26 cellular contexts compared by ENCODE assay signal in the genomic region with DNA sequence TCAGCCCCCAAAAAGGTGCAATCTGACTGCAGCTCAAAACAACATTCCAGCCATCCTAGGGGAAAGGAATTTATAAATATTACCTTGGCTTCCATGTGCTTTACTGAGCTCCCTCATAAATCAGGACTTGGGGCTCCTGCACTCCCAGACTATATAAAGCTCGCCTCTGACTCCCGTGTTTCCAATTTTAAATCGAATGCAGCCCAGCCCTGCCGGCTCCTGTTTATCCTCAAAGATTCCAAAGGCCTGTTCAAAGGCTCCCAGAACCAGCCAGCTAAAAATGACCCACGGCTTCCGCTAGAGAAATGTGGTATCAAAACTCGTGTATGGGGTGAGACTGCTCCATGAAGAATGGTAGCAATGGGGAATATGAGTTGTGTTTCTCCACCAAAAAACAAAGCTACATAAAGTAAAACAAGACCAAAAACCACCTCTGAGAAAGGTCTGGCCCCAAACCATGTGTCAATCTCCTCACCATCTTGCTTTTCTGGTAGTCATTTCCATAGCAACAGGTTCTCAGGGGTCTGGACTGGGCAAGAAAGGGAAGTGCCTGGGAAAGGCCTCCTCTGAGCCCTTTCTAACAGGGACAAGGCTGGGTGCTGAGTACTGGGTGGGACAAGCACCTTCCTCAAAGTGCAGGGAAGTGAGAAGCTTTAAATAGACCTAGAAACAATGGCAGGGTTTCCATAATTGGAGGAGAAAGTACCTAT. TPM values are rescaled to one million over a fixed set of nuclear protein-coding genes. Genes with fewer than 3 reads are reported as not detected.
DNase-seq lines count a peak whose midpoint lies in the region; FAIRE-seq and TF ChIP-seq lines count a peak whose summit lies in the region.
"Had no signal": no experiment of that assay in that cellular context is flagged by ENCODE, and none has a peak within 500 bp of the region (broad histone marks: within the 10 kb centered on the region; RNA-seq: fewer than 3 reads in every experiment).

No MANE protein-coding gene starts in this region.

- H3K9me3 Mint-ChIP-seq in MCF 10A (ENCODE audit: unreplicated experiment) (no peaks in the 10 kb centered on the region), osteocyte (ENCODE audit: unreplicated experiment) (no peaks in the 10 kb centered on the region)
- H3K9me3 Mint-ChIP-seq: activated naive CD4-positive, alpha-beta T cell treated with anti-CD3 and anti-CD28 coated beads, Interleukin-2, amount 50 U/mL, for 72 hours had no signal

- no peaks in the 10 kb centered on the region for H3K79me2 ChIP-seq in mammary epithelial cell (ENCODE audit: insufficient read depth, low read length)
- H3K79me2 ChIP-seq: parathyroid adenoma had no signal

- no TSS peak for BruUV-seq in MCF 10A (replicated peaks; lab: Mats Ljungman, UMichigan)
- BruUV-seq in mammary epithelial cell (replicated peaks; lab: Mats Ljungman, UMichigan) = no TSS peak

- no peak overlapping the region for H3K9ac ChIP-seq in mammary epithelial cell (ENCODE audit: insufficient read depth, low read length)
- H3K9ac ChIP-seq: parathyroid adenoma had no signal

- H3K4me3 Mint-ChIP-seq in MCF 10A (ENCODE audit: unreplicated experiment) (no peak overlapping the region), osteocyte (ENCODE audit: unreplicated experiment) (no peak overlapping the region)
- H3K4me3 Mint-ChIP-seq: nephron progenitor cell had no signal

- H3K4me3 ChIP-seq in mammary epithelial cell (replicated peaks in 1 of 3; ENCODE audit: insufficient read depth in 1 of 3, low read depth in 2 of 3, low read length in 3 of 3) (no peak overlapping the region), coronary artery (no peak overlapping the region), transverse colon (no peak overlapping the region)
- H3K4me3 ChIP-seq: dorsolateral prefrontal cortex, heart left ventricle had no signal

- no peaks in the 10 kb centered on the region for H3K36me3 ChIP-seq in mammary epithelial cell (ENCODE audit: insufficient read depth, low read length)
- no peaks in the 10 kb centered on the region for H3K36me3 ChIP-seq in transverse colon
- H3K36me3 ChIP-seq: BE2C, heart left ventricle had no signal

- H3K27me3 ChIP-seq in mammary epithelial cell (ENCODE audit: insufficient read depth, low read length) (no peaks in the 10 kb centered on the region), transverse colon (no peaks in the 10 kb centered on the region)
- H3K27me3 ChIP-seq: BE2C, heart left ventricle had no signal

- dilution Hi-C loops in mammary epithelial cell (cut with HindIII; ENCODE audit: low sequenced_read_pairs) = no loop called here

- POLR2A ChIA-PET in MCF 10A (lab: Yijun Ruan, JAX) = interaction anchor here (0.5 to 3.2 kb wide), 9 partner anchors 9 to 566 kb away, joined by 3 to 10 read pairs (median 4); no protein-coding TSS in a partner anchor

- peak overlapping the region; percentile 42 for H3K27ac Mint-ChIP-seq in MCF 10A (ENCODE audit: low read depth, unreplicated experiment)
- H3K27ac Mint-ChIP-seq in osteocyte (ENCODE audit: unreplicated experiment) = no peak overlapping the region
- H3K27ac Mint-ChIP-seq: nephron progenitor cell had no signal

- no peak for FAIRE-seq in frontal cortex (lab: Jason Lieb, UNC)
- FAIRE-seq: endothelial cell of umbilical vein, HTR-8/SVneo, urothelium cell line had no signal

- no peak overlapping the region for H2AFZ ChIP-seq in mammary epithelial cell (ENCODE audit: low read depth, low read length)
- H2AFZ ChIP-seq: parathyroid adenoma had no signal

- H3K27ac ChIP-seq in mammary epithelial cell (ENCODE audit: insufficient read depth, low read depth, low read length) (no peak overlapping the region), coronary artery (peak overlapping the region; percentile 36 to 66), transverse colon (peak overlapping the region in 3 of 4 donors; percentile 27 to 43 (median 38))
- H3K27ac ChIP-seq: parathyroid adenoma had no signal

- H3K9me3 ChIP-seq in mammary epithelial cell (replicated peaks; ENCODE audit: insufficient read depth, low read length) (no peaks in the 10 kb centered on the region), transverse colon (no peaks in the 10 kb centered on the region)
- H3K9me3 ChIP-seq: BE2C, heart left ventricle had no signal

- 95% methylated on average over 7 of the region's 7 CpGs for WGBS in mammary epithelial cell (ENCODE audit: low coverage, missing lambda C conversion rate)
- whole genome bisulfite sequencing in transverse colon (ENCODE audit: low coverage in 1 of 2), 2 donors = 60 to 79% methylated on average over 1 to 7 of the region's 7 CpGs

- H3K4me2 ChIP-seq in mammary epithelial cell (ENCODE audit: insufficient read depth, low read depth, low read length) = no peak overlapping the region

- H3K27me3 Mint-ChIP-seq in MCF 10A (ENCODE audit: insufficient read depth, unreplicated experiment) (no peaks in the 10 kb centered on the region), osteocyte (ENCODE audit: unreplicated experiment) (no peaks in the 10 kb centered on the region)

- CTCF ChIA-PET in MCF 10A (lab: Yijun Ruan, JAX) (interaction anchor here (0.6 to 1.4 kb wide), 3 partner anchors 88 to 325 kb away, joined by 3 read pairs; no protein-coding TSS in a partner anchor), mammary epithelial cell (lab: Charles Lee; ENCODE audit: low non-redundant PET) (no interaction called here)

- TF ChIP-seq CTCF in MCF 10A (IDR thresholded peaks at IDR 0.05; ENCODE audit: unreplicated experiment) (no peak), mammary epithelial cell (conservative IDR thresholded peaks at IDR 0.05 in 1 of 2, IDR thresholded peaks at IDR 0.05 in 1 of 2; ENCODE audit: extremely low read depth in 1 of 2, insufficient read depth in 1 of 2, low read depth in 1 of 2, low read length in 2 of 2) (no peak), coronary artery (IDR thresholded peaks at IDR 0.05) (no peak), transverse colon (IDR thresholded peaks at IDR 0.05) (no peak), osteocyte (IDR thresholded peaks at IDR 0.05) (no peak)

- in situ Hi-C loops in mammary epithelial cell (cut with MboI; ENCODE audit: low sequenced_read_pairs in 2 of 2) (loop anchor here in 1 of 2 donors (10.0 kb wide), 1 partner anchor 95 kb away; no protein-coding TSS in a partner anchor), transverse colon (cut with MboI; ENCODE audit: low pct_ligation_motif_present in 1 of 4, low pct_unique_long_range_greater_than_20kb in 1 of 4, low sequenced_read_pairs in 3 of 4) (no loop called here)

- no peak for TF ChIP-seq POLR2A in transverse colon (IDR thresholded peaks at IDR 0.05)

- H3K4me1 Mint-ChIP-seq in MCF 10A (ENCODE audit: insufficient read depth, unreplicated experiment) (peaks cover 15% of the 10 kb centered on the region), osteocyte (ENCODE audit: unreplicated experiment) (peaks cover 7% of the 10 kb centered on the region)

- TF ChIP-seq EP300 in transverse colon (IDR thresholded peaks at IDR 0.05; ENCODE audit: low read depth) = no peak

- intact Hi-C loops in MCF 10A (cut with micrococcal nuclease) = no loop called here
- intact Hi-C loops in mammary epithelial cell (cut with micrococcal nuclease) = no loop called here
- intact Hi-C loops in transverse colon (cut with DNase I; ENCODE audit: low total_unique reads) = loop anchor here (10.0 kb wide), 1 partner anchor 1515 kb away; no protein-coding TSS in a partner anchor

- no peak for DNase-seq in MCF 10A (ENCODE audit: unreplicated experiment)
- no peak for DNase-seq in mammary epithelial cell
- peak; percentile 61 for DNase-seq in coronary artery (ENCODE audit: low spot score)
- DNase-seq in myocyte (ENCODE audit: low read depth) = peak; percentile 17
- DNase-seq in transverse colon = peak; percentile 5
- no peak for DNase-seq in frontal cortex (ENCODE audit: low spot score in 2 of 2)
- no peak for DNase-seq in osteocyte (ENCODE audit: extremely low spot score, unreplicated experiment)
- DNase-seq in superior temporal gyrus (ENCODE audit: extremely low spot score) = no peak
- DNase-seq: activated CD4-positive, alpha-beta T cell treated with anti-CD3 and anti-CD28 coated beads for 4 hours; anterior cingulate cortex; BE2C; COR-L47; DMS79 treated with DMSO at 0.1 percent for 48 hours; GOT3; NCI-H187; NCI-H69; nephron progenitor cell had no signal

- no peaks in the 10 kb centered on the region for H4K20me1 ChIP-seq in mammary epithelial cell (ENCODE audit: insufficient read depth, low read length)

- H3K36me3 Mint-ChIP-seq in MCF 10A (ENCODE audit: insufficient read depth, unreplicated experiment) (no peaks in the 10 kb centered on the region), osteocyte (ENCODE audit: unreplicated experiment) (no peaks in the 10 kb centered on the region)
- H3K36me3 Mint-ChIP-seq: activated naive CD4-positive, alpha-beta T cell treated with anti-CD3 and anti-CD28 coated beads, Interleukin-2, amount 50 U/mL, for 72 hours had no signal

- H3K4me1 ChIP-seq in mammary epithelial cell (ENCODE audit: insufficient read depth, low read length) (peaks cover 36% of the 10 kb centered on the region), transverse colon (peaks cover 0 to 9% (median 0%) of the 10 kb centered on the region in 4 donors)
- H3K4me1 ChIP-seq: BE2C, parathyroid adenoma had no signal

RNA-seq across cellular contexts. Expression of gene CALML3, which starts 5.1 kb away (rescaled TPM):
- total RNA-seq in MCF 10A (2022) = 0.25 and 0.75 TPM in 2 replicates
- total RNA-seq in mammary epithelial cell = 100 to 1,000 TPM; 173 to 704 TPM
- 42.3 TPM for polyA plus RNA-seq in mammary epithelial cell
- 6.0 TPM for polyA minus RNA-seq in mammary epithelial cell
- total RNA-seq in myocyte = not detected in 2 replicates
- not detected for polyA plus RNA-seq in myocyte (2012)
- total RNA-seq in transverse colon = not detected
- under 0.01 TPM for total RNA-seq in frontal cortex
- total RNA-seq in osteocyte = not detected in 2 replicates
- total RNA-seq: activated naive CD4-positive, alpha-beta T cell treated with anti-CD3 and anti-CD28 coated beads, Interleukin-2, amount 50 U/mL, for 72 hours; endothelial cell of umbilical vein; heart left ventricle; SK-MEL-5; T-helper 1 cell treated with Interleukin-12 subunit alpha and Interleukin-12 subunit beta and Interleukin-4 antibody, amounts not matched to agents 30 ng/mL and 1 ng/mL, for 36 hours had no signal
- polyA plus RNA-seq: endothelial cell of umbilical vein had no signal

RNA-seq across cellular contexts. Expression of gene CALML5, which starts 30.5 kb away (rescaled TPM):
- total RNA-seq in MCF 10A (2022) (not detected in 2 replicates), mammary epithelial cell (not detected), myocyte (not detected in 2 replicates), transverse colon (not detected), frontal cortex (not detected), osteocyte (not detected in 2 replicates)
- 0.32 TPM for polyA plus RNA-seq in mammary epithelial cell
- not detected for polyA minus RNA-seq in mammary epithelial cell
- not detected for polyA plus RNA-seq in myocyte (2012)
- total RNA-seq: activated naive CD4-positive, alpha-beta T cell treated with anti-CD3 and anti-CD28 coated beads, Interleukin-2, amount 50 U/mL, for 72 hours; dorsolateral prefrontal cortex; endothelial cell of umbilical vein; heart left ventricle; SK-MEL-5; T-helper 1 cell treated with Interleukin-12 subunit alpha and Interleukin-12 subunit beta and Interleukin-4 antibody, amounts not matched to agents 30 ng/mL and 1 ng/mL, for 36 hours had no signal
- polyA plus RNA-seq: endothelial cell of umbilical vein, heart left ventricle had no signal

Comparison
In these comparisons a context has a peak if more than half of its experiments do, and no peak if none do; other contexts are left out.
1. RNA of gene CALML3, which starts 5.1 kb away (total RNA-seq): 173 to 704 TPM in mammary epithelial cell; 0.25 to 0.75 TPM in MCF 10A, not detected in myocyte, not detected in transverse colon, under 0.01 TPM in frontal cortex (single experiment) and not detected in osteocyte; every median in the first group is over 10 times any median in the second.
2. DNase-seq: peak in coronary artery (single experiment), myocyte (single experiment) and transverse colon (single experiment); none in MCF 10A (single experiment), mammary epithelial cell (single experiment), frontal cortex (0 of 2), osteocyte (single experiment) and superior temporal gyrus (single experiment).